ENCODE assay signal across 9 cellular contexts in genomic region chr4:141132689-141133145, GRCh38. TPM values are rescaled to one million over a fixed set of nuclear protein-coding genes. Genes with fewer than 3 reads are reported as not detected.
A peak's percentile ranks its signal among the peaks of the same experiment; 100 is the strongest.
DNase-seq lines count a peak whose midpoint lies in the region; ATAC-seq, FAIRE-seq and TF ChIP-seq lines count a peak whose summit lies in the region.
"Had no signal": no experiment of that assay in that cellular context is flagged by ENCODE, and none has a peak within 500 bp of the region (broad histone marks: within the 10 kb centered on the region; RNA-seq: fewer than 3 reads in every experiment).

No MANE protein-coding gene starts in this region.

- DNase-seq in stimulated activated CD4-positive, alpha-beta T cell treated with anti-CD3 and anti-CD28 coated beads, Interleukin-1b, Interleukin-23, amount 100 ng/mL, for 48 hours = peak; percentile 1
- no peak for DNase-seq in stimulated activated CD4-positive, alpha-beta T cell treated with anti-CD3 and anti-CD28 coated beads, Interleukin-4, amount 100 ng/mL, for 4 hours
- DNase-seq in cardiac septum (ENCODE audit: low spot score) (peak; percentile 78), pancreas (peak in 3 of 6 donors; percentile 3 to 67 (median 23)), inferior parietal cortex (ENCODE audit: extremely low spot score) (no peak), T-helper 1 cell (no peak)
- DNase-seq: natural killer cell had no signal

- H3K9me3 Mint-ChIP-seq in activated T-helper 17 cell treated with anti-CD3 and anti-CD28 coated beads, Interleukin-2, amount 50 U/mL, for 72 hours = no peaks in the 10 kb centered on the region

- peaks cover 0 to 4% (median 0%) of the 10 kb centered on the region in 4 donors for H3K27me3 ChIP-seq in pancreas

- peak overlapping the region; percentile 78 for H3K4me3 Mint-ChIP-seq in activated T-helper 17 cell treated with anti-CD3 and anti-CD28 coated beads, Interleukin-2, amount 50 U/mL, for 72 hours

- intact Hi-C loops in cardiac septum (cut with DNase I) = loop anchor here (2.0 to 10.0 kb wide), 9 partner anchors 86 to 488 kb away; no protein-coding TSS in a partner anchor
- intact Hi-C loops in pancreas (cut with DNase I) = loop anchor here in 1 of 3 donors (5.0 kb wide), 1 partner anchor 270 kb away; no protein-coding TSS in a partner anchor

- H3K4me1 ChIP-seq in pancreas = no peaks in the 10 kb centered on the region

- H3K27ac ChIP-seq in pancreas = peak overlapping the region in 2 of 4 donors; percentile 17 to 37

- peak; percentile 16 for ATAC-seq in HG03135 (IDR thresholded peaks at IDR 0.05; ENCODE audit: unreplicated experiment)
- ATAC-seq in activated T-helper 17 cell treated with anti-CD3 and anti-CD28 coated beads, Interleukin-2, amount 50 U/mL, for 72 hours (replicated peaks) = peak; percentile 18
- ATAC-seq in pancreas = peak; percentile 57 to 71 (median 65)

- H3K27ac Mint-ChIP-seq in activated T-helper 17 cell treated with anti-CD3 and anti-CD28 coated beads, Interleukin-2, amount 50 U/mL, for 72 hours = no peak overlapping the region
- H3K27ac Mint-ChIP-seq: natural killer cell had no signal

- TF ChIP-seq CTCF in pancreas (IDR thresholded peaks at IDR 0.05) = no peak

- no peak for FAIRE-seq in pancreas (lab: Jason Lieb, UNC)

- H3K4me3 ChIP-seq in pancreas = peak overlapping the region; percentile 74 to 94 (median 77)

- peaks cover 5% of the 10 kb centered on the region for H3K4me1 Mint-ChIP-seq in activated T-helper 17 cell treated with anti-CD3 and anti-CD28 coated beads, Interleukin-2, amount 50 U/mL, for 72 hours

- H3K36me3 Mint-ChIP-seq in activated T-helper 17 cell treated with anti-CD3 and anti-CD28 coated beads, Interleukin-2, amount 50 U/mL, for 72 hours (ENCODE audit: low read depth) = no peaks in the 10 kb centered on the region
- H3K36me3 Mint-ChIP-seq: natural killer cell had no signal

- H3K36me3 ChIP-seq in pancreas = no peaks in the 10 kb centered on the region

- peaks cover 71% of the 10 kb centered on the region for H3K27me3 Mint-ChIP-seq in activated T-helper 17 cell treated with anti-CD3 and anti-CD28 coated beads, Interleukin-2, amount 50 U/mL, for 72 hours

- H3K9me3 ChIP-seq in pancreas = no peaks in the 10 kb centered on the region

- WGBS in pancreas, 2 donors = 1% methylated on average over 37 to 43 of the region's 43 CpGs

RNA-seq across cellular contexts. Expression of gene RNF150, which starts 0.6 kb away (rescaled TPM):
- under 1 TPM in 1 of 2 donors, not detected in 1; 0.11 TPM for total RNA-seq in activated T-helper 17 cell treated with anti-CD3 and anti-CD28 coated beads, Interleukin-2, amount 50 U/mL, for 72 hours
- total RNA-seq in cardiac septum = 69.2 TPM
- 1 to 10 TPM; 1.6 to 4.1 (median 2.5) TPM for total RNA-seq in pancreas
- polyA plus RNA-seq in pancreas = 1 to 10 TPM in 1 of 2 donors, under 1 TPM in 1; 0.53 to 3.0 TPM

Comparison
In these comparisons a context has a peak if more than half of its experiments do, and no peak if none do; other contexts are left out.
1. DNase-seq: peak in stimulated activated CD4-positive, alpha-beta T cell treated with anti-CD3 and anti-CD28 coated beads, Interleukin-1b, Interleukin-23, amount 100 ng/mL, for 48 hours (single experiment) and cardiac septum (single experiment); none in stimulated activated CD4-positive, alpha-beta T cell treated with anti-CD3 and anti-CD28 coated beads, Interleukin-4, amount 100 ng/mL, for 4 hours (0 of 2), inferior parietal cortex (single experiment) and T-helper 1 cell (0 of 5).
2. RNA of gene RNF150, which starts 0.6 kb away (total RNA-seq): 69.2 TPM in cardiac septum (single experiment); 1.6 to 4.1 TPM in pancreas and 0.11 TPM in activated T-helper 17 cell treated with anti-CD3 and anti-CD28 coated beads, Interleukin-2, amount 50 U/mL, for 72 hours; every median in the first group is over 10 times any median in the second.
3. Peak in every context shown above with its lines, with median percentiles within 50 percentile points of each other: ATAC-seq.